In the genomic region with DNA sequence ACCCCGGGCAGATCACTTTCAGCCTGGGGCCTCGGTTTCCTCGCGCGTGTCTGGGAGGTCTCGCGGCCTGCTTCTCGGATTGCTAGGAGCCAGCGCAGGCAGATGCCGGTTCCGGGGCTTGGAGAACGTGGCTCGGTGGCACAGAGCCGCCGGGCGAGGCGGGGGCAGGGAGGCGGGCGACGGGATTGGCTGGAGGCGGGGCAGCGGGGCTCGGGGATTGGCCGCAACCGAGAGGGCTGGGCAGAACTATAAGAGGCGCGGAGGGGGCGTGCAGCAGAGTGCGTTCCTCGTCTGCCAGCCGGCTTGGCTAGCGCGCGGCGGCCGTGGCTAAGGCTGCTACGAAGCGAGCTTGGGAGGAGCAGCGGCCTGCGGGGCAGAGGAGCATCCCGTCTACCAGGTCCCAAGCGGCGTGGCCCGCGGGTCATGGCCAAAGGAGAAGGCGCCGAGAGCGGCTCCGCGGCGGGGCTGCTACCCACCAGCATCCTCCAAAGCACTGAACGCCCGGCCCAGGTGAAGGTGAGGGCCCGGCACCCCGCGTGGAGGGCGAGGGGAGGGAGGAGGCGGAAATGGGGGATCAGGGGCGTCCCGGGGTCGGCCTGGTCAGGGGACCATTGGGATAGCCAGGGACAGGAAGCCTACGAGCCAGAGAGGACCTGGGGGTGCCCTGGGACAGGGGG, we compare ENCODE assay signal across 8 cellular contexts. TPM values are rescaled to one million over a fixed set of nuclear protein-coding genes. Genes with fewer than 3 reads are reported as not detected.
DNase-seq lines count a peak whose midpoint lies in the region; ATAC-seq and TF ChIP-seq lines count a peak whose summit lies in the region.

TSS of gene MFSD2A (plus strand) at position 276 of the 677 bp plus-strand sequence. CDS start at position 424, 148 bp downstream.

- peaks cover 4% of the 10 kb centered on the region; the same call in 1 of the 3 replicates for H3K9me3 Mint-ChIP-seq in GM23338

- no peak within 1 kb of the TSS for H3K27ac Mint-ChIP-seq in GM23338

- H4K20me1 ChIP-seq in GM23338 (replicated peaks; ENCODE audit: insufficient read depth) (no peaks in the 10 kb centered on the region; the same call in none of the 2 replicates), MM.1S (ENCODE audit: insufficient read depth, low read length) (no peaks in the 10 kb centered on the region)

- peaks cover 32% of the 10 kb centered on the region for H3K27me3 Mint-ChIP-seq in GM23338 (ENCODE audit: insufficient read depth, low read depth, poor library complexity)

- ATAC-seq in GM23338 (peak; percentile 92), omental fat pad (ENCODE audit: low FRiP score) (peak; percentile 86)

- H3K4me1 ChIP-seq in GM23338 (ENCODE audit: insufficient read depth) (peaks cover 17% of the 10 kb centered on the region), MM.1S (ENCODE audit: low read length) (peaks cover 16% of the 10 kb centered on the region), SJSA1 (replicated peaks) (peaks cover 24% of the 10 kb centered on the region)

- H3K36me3 Mint-ChIP-seq in GM23338 (ENCODE audit: low read depth): peaks cover 23% of the 10 kb centered on the region

- H3K9me2 ChIP-seq in GM23338 (ENCODE audit: insufficient read depth) (no peaks in the 10 kb centered on the region), MM.1S (replicated peaks; ENCODE audit: insufficient read depth, low read length) (no peaks in the 10 kb centered on the region)

- H3K4me2 ChIP-seq in GM23338 (peak within 1 kb of the TSS; percentile 97), MM.1S (ENCODE audit: low read depth, low read length) (peak within 1 kb of the TSS; percentile 100)

- H2AFZ ChIP-seq in GM23338: peak within 1 kb of the TSS; percentile 95
- H2AFZ ChIP-seq in MM.1S (ENCODE audit: low read length): peak within 1 kb of the TSS; percentile 91

- H3K79me2 ChIP-seq in GM23338 (replicated peaks; ENCODE audit: insufficient read depth) (peaks cover 20% of the 10 kb centered on the region), MM.1S (ENCODE audit: low read length) (peaks cover 19% of the 10 kb centered on the region)

- H3K4me3 Mint-ChIP-seq in GM23338: peak within 1 kb of the TSS; percentile 92

- H3K27me3 ChIP-seq in GM23338 (ENCODE audit: insufficient read depth) (peaks cover 22% of the 10 kb centered on the region), MM.1S (replicated peaks; ENCODE audit: insufficient read depth, low read length) (no peaks in the 10 kb centered on the region), SJSA1 (replicated peaks) (no peaks in the 10 kb centered on the region)

- DNase-seq in DMS53 (lab: John Stamatoyannopoulos, UW) (peak; percentile 98), GM23338 (ENCODE audit: low spot score) (peak; percentile 97), MM.1S (peak; percentile 92), SJSA1 (ENCODE audit: low read depth in 1 of 2, low spot score in 2 of 2) (peak; percentile 72 to 95), glomerular visceral epithelial cell (ENCODE audit: extremely low spot score) (peak; percentile 89), omental fat pad (ENCODE audit: low spot score) (peak; percentile 71)
- peak; percentile 96 for DNase-seq in activated naive CD4-positive, alpha-beta T cell treated with anti-CD3 and anti-CD28 coated beads, Interleukin-2, amount 50 U/mL, for 16 hours

- peak within 1 kb of the TSS; percentile 75 for H3K9ac ChIP-seq in MM.1S (ENCODE audit: low read length)

- no peak for TF ChIP-seq CTCF in GM23338 (conservative IDR thresholded peaks at IDR 0.05; ENCODE audit: low read depth in 2 of 2)
- no peak for TF ChIP-seq CTCF in MM.1S (IDR thresholded peaks at IDR 0.05; ENCODE audit: low read length)
- no peak for TF ChIP-seq CTCF in omental fat pad (IDR thresholded peaks at IDR 0.05)

- no peaks in the 10 kb centered on the region for H3F3A ChIP-seq in GM23338 (replicated peaks; ENCODE audit: low read depth)
- peaks cover 4% of the 10 kb centered on the region; the same call in 1 of the 2 replicates for H3F3A ChIP-seq in MM.1S (ENCODE audit: insufficient read depth, low read length)

- H3K9me3 ChIP-seq in MM.1S (replicated peaks; ENCODE audit: insufficient read depth, low read length): no peaks in the 10 kb centered on the region
- no peaks in the 10 kb centered on the region for H3K9me3 ChIP-seq in SJSA1 (replicated peaks)

- H3K27ac ChIP-seq in GM23338 (ENCODE audit: low read depth) (no peak within 1 kb of the TSS), MM.1S (ENCODE audit: low read length) (no peak within 1 kb of the TSS; the same call in 1 of the 2 replicates), SJSA1 (no peak within 1 kb of the TSS; the same call in 1 of the 2 replicates), temporal lobe (ENCODE audit: low read depth, low read length) (peak within 1 kb of the TSS; percentile 64)

- H3K4me3 ChIP-seq in GM23338: peak within 1 kb of the TSS; percentile 82
- H3K4me3 ChIP-seq in MM.1S (ENCODE audit: low read length): peak within 1 kb of the TSS; percentile 90
- peak within 1 kb of the TSS; percentile 53 for H3K4me3 ChIP-seq in SJSA1

- H3K36me3 ChIP-seq in GM23338 (ENCODE audit: insufficient read depth) (peaks cover 14% of the 10 kb centered on the region; the same call in 1 of the 2 replicates), MM.1S (replicated peaks; ENCODE audit: insufficient read depth, low read length) (no peaks in the 10 kb centered on the region), SJSA1 (peaks cover 14% of the 10 kb centered on the region)

- H3K4me1 Mint-ChIP-seq in GM23338: peaks cover 20% of the 10 kb centered on the region

TF ChIP-seq in GM23338, 12 proteins besides CTCF, POLR2A, EP300 and RAD21:
- peak; percentile 30; the same call in 1 of the 2 replicates for TF ChIP-seq CREB1 (CRISPR knock-in tag; IDR thresholded peaks at IDR 0.05; ENCODE audit: low read depth)
- no peak for TF ChIP-seq REST (IDR thresholded peaks at IDR 0.05; ENCODE audit: unreplicated experiment)
- peak; percentile 89 for TF ChIP-seq POLR2AphosphoS5 (IDR thresholded peaks at IDR 0.05; ENCODE audit: low read depth)

RNA-seq across cellular contexts. Expression of gene MFSD2A, which starts in this region (rescaled TPM):
- total RNA-seq in GM23338 (2014; rRNA removed; shearing (Covaris generic)): 22.1 and 23.9 TPM in 2 replicates
- 16.1 and 17.9 TPM in 2 replicates for polyA plus RNA-seq in GM23338 (2016; fragmentation: Nextera tagmentation; extraction: Ambion mirVana)
- total RNA-seq in SJSA1 (2014; rRNA removed; shearing (Covaris generic)): 12.1 and 13.8 TPM in 2 replicates
- 10 to 100 TPM in 2 of 4 donors, 1 to 10 TPM in 1, under 1 TPM in 1; 0.95 to 75.9 (median 41.1) TPM for total RNA-seq in omental fat pad
- 18.7 TPM for total RNA-seq in temporal lobe
